ENCODE assay signal across 2 cellular contexts in the genomic region with DNA sequence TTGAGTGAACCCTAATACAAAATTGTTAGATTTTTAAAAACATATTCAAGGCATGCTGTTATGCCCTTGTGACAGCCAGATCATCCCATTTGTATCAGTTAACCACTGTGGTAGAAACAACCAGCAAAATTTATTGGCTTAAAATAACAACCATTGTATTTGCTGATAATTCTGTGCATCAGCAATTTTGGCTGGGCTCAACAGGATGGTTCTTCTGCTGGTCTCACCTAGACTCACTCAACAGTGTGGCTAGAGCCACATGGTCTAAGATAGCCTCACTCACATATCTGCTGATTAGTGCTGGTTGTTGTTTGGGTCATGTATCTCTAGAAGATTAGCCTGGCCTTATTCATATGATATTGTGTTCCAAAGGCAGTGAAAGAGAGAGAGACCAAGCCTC.
TF ChIP-seq lines count a peak whose summit lies in the region.

No MANE protein-coding gene starts in this region.

TF ChIP-seq in HepG2, 621 proteins besides CTCF, POLR2A, EP300 and RAD21:
- TF ChIP-seq JUN (CRISPR knock-in tag; IDR thresholded peaks at IDR 0.05), result no peak
- peak in 1 of 2 experiments; percentile 51; a peak in 2 of 4 replicates for TF ChIP-seq MAFK (conservative IDR thresholded peaks at IDR 0.05 in 1 of 2, IDR thresholded peaks at IDR 0.05 in 1 of 2; ENCODE audit: low read length in 2 of 2)
- no peak for TF ChIP-seq STAT5B (CRISPR knock-in tag; IDR thresholded peaks at IDR 0.05)
- peak; percentile 99 for TF ChIP-seq ZNF331 (CRISPR knock-in tag; IDR thresholded peaks at IDR 0.05)
- TF ChIP-seq ZNF441 (CRISPR knock-in tag; IDR thresholded peaks at IDR 0.05; ENCODE audit: borderline replicate concordance), result no peak
- TF ChIP-seq, protein P1, sequence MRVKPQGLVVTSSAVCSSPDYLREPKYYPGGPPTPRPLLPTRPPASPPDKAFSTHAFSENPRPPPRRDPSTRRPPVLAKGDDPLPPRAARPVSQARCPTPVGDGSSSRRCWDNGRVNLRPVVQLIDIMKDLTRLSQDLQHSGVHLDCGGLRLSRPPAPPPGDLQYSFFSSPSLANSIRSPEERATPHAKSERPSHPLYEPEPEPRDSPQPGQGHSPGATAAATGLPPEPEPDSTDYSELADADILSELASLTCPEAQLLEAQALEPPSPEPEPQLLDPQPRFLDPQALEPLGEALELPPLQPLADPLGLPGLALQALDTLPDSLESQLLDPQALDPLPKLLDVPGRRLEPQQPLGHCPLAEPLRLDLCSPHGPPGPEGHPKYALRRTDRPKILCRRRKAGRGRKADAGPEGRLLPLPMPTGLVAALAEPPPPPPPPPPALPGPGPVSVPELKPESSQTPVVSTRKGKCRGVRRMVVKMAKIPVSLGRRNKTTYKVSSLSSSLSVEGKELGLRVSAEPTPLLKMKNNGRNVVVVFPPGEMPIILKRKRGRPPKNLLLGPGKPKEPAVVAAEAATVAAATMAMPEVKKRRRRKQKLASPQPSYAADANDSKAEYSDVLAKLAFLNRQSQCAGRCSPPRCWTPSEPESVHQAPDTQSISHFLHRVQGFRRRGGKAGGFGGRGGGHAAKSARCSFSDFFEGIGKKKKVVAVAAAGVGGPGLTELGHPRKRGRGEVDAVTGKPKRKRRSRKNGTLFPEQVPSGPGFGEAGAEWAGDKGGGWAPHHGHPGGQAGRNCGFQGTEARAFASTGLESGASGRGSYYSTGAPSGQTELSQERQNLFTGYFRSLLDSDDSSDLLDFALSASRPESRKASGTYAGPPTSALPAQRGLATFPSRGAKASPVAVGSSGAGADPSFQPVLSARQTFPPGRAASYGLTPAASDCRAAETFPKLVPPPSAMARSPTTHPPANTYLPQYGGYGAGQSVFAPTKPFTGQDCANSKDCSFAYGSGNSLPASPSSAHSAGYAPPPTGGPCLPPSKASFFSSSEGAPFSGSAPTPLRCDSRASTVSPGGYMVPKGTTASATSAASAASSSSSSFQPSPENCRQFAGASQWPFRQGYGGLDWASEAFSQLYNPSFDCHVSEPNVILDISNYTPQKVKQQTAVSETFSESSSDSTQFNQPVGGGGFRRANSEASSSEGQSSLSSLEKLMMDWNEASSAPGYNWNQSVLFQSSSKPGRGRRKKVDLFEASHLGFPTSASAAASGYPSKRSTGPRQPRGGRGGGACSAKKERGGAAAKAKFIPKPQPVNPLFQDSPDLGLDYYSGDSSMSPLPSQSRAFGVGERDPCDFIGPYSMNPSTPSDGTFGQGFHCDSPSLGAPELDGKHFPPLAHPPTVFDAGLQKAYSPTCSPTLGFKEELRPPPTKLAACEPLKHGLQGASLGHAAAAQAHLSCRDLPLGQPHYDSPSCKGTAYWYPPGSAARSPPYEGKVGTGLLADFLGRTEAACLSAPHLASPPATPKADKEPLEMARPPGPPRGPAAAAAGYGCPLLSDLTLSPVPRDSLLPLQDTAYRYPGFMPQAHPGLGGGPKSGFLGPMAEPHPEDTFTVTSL (CRISPR knock-in tag; IDR thresholded peaks at IDR 0.05; ENCODE audit: borderline replicate concordance), result no peak
- TF ChIP-seq, protein P2, sequence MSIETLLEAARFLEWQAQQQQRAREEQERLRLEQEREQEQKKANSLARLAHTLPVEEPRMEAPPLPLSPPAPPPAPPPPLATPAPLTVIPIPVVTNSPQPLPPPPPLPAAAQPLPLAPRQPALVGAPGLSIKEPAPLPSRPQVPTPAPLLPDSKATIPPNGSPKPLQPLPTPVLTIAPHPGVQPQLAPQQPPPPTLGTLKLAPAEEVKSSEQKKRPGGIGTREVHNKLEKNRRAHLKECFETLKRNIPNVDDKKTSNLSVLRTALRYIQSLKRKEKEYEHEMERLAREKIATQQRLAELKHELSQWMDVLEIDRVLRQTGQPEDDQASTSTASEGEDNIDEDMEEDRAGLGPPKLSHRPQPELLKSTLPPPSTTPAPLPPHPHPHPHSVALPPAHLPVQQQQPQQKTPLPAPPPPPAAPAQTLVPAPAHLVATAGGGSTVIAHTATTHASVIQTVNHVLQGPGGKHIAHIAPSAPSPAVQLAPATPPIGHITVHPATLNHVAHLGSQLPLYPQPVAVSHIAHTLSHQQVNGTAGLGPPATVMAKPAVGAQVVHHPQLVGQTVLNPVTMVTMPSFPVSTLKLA (IDR thresholded peaks at IDR 0.05), result no peak
- peak; percentile 14; the same call in 1 of the 2 replicates for TF ChIP-seq MAFF (IDR thresholded peaks at IDR 0.05; ENCODE audit: low read depth, low read length)
- TF ChIP-seq PAX8 (CRISPR knock-in tag; IDR thresholded peaks at IDR 0.05; ENCODE audit: borderline replicate concordance), result no peak
TF ChIP-seq in HepG2: peak in this region for 3.

TF ChIP-seq in HEK293, 187 proteins besides CTCF, POLR2A, EP300 and RAD21:
- TF ChIP-seq TRIM28 (IDR thresholded peaks at IDR 0.05; ENCODE audit: borderline replicate concordance, low read length), result 0 out of 2 replicates have a peak, but pooled peaks have one; percentile 18
- no peak for TF ChIP-seq ZNF174 (tag by site-specific recombination; IDR thresholded peaks at IDR 0.05)
- peak; percentile 34 for TF ChIP-seq SETDB1 (IDR thresholded peaks at IDR 0.05; ENCODE audit: insufficient read length, low read length)
- TF ChIP-seq, protein P3, sequence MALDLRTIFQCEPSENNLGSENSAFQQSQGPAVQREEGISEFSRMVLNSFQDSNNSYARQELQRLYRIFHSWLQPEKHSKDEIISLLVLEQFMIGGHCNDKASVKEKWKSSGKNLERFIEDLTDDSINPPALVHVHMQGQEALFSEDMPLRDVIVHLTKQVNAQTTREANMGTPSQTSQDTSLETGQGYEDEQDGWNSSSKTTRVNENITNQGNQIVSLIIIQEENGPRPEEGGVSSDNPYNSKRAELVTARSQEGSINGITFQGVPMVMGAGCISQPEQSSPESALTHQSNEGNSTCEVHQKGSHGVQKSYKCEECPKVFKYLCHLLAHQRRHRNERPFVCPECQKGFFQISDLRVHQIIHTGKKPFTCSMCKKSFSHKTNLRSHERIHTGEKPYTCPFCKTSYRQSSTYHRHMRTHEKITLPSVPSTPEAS (tag by site-specific recombination; IDR thresholded peaks at IDR 0.05), result no peak
